Comparison of ENCODE assay signal across 8 cellular contexts in the genomic region with DNA sequence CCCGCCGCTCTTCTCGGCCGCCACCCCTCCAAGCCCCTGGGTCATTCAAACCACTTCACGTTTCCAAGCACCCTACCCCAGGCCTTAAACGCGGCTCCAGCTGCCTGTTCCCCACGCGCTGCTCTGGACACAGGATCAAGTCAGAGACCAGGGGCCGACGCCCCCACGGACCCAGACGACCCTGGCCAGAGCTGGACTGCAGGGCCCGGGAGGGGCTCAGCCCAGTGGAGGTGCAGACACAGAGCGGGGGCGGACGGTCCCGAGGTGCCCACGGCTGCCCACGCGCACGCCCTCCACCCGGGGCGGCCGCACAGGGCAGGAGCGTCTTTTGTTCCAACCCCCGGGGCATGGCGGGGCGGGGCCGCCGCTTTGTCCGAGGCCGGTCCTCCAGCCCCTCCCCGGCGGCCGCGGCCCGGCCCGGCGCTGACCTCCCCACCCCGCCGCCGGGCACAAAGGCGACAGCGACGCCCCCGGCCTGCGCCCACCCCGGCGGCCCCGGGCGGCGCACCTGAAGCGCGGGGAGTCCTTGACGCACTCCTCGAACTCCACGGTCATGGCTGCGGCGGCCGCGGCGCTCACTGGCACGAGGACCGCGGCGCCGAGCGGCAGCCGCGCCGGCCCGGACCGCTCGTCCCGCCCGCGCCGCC. TPM values are rescaled to one million over a fixed set of nuclear protein-coding genes. Genes with fewer than 3 reads are reported as not detected.
DNase-seq lines count a peak whose midpoint lies in the region; ATAC-seq and TF ChIP-seq lines count a peak whose summit lies in the region.

No MANE protein-coding gene starts in this region.

- no peak overlapping the region for H4K8ac ChIP-seq in mesenchymal stem cell (ENCODE audit: low read length)

- peak overlapping the region; percentile 23 for H2BK15ac ChIP-seq in mesenchymal stem cell (ENCODE audit: low read depth, poor library complexity, severe bottlenecking)

- no peak for TF ChIP-seq CTCF in choroid plexus epithelial cell (conservative IDR thresholded peaks at IDR 0.05; ENCODE audit: low read depth, low read length)

- H3K79me1 ChIP-seq in mesenchymal stem cell (replicated peaks; ENCODE audit: low read length, poor library complexity, severe bottlenecking), result peaks cover 16% of the 10 kb centered on the region

- H4K91ac ChIP-seq in mesenchymal stem cell (ENCODE audit: low read length), result peak overlapping the region; percentile 71

- H2BK5ac ChIP-seq in mesenchymal stem cell (ENCODE audit: low read depth, low read length, poor library complexity, severe bottlenecking), result no peak overlapping the region

- H3K27me3 ChIP-seq in BLaER1 treated with 17β-estradiol and CSF1 and Interleukin-3, amounts not matched to agents 10 nM and 100 nM, result no peaks in the 10 kb centered on the region
- no peaks in the 10 kb centered on the region for H3K27me3 ChIP-seq in mesenchymal stem cell (ENCODE audit: control insufficient read depth in 1 of 2, insufficient read depth in 1 of 2, low read length in 2 of 2)

- peak overlapping the region; percentile 85 to 99 (median 90) for H3K4me3 ChIP-seq in BLaER1 treated with 17β-estradiol and CSF1 and Interleukin-3, amounts not matched to agents 10 nM and 100 nM
- H3K4me3 ChIP-seq in choroid plexus epithelial cell (ENCODE audit: low read depth, low read length), result peak overlapping the region; percentile 71
- H3K4me3 ChIP-seq in mesenchymal stem cell (ENCODE audit: insufficient read depth in 1 of 2, low read depth in 1 of 2, low read length in 2 of 2), result peak overlapping the region; percentile 82 to 89

- peak overlapping the region; percentile 73 to 84 for H3K23ac ChIP-seq in mesenchymal stem cell (ENCODE audit: low read length in 2 of 2)

- H2BK120ac ChIP-seq in mesenchymal stem cell (ENCODE audit: low read depth, low read length), result peak overlapping the region; percentile 62

- H3K27ac ChIP-seq in BLaER1 treated with 17β-estradiol and CSF1 and Interleukin-3, amounts not matched to agents 10 nM and 100 nM, result peak overlapping the region; percentile 82 to 91 (median 88)
- H3K27ac ChIP-seq in KOPT-K1 (ENCODE audit: low read depth, low read length, poor library complexity, severe bottlenecking) (peak overlapping the region; percentile 84), mesenchymal stem cell (ENCODE audit: low read length, poor library complexity, severe bottlenecking) (peak overlapping the region; percentile 26)

- peaks cover 16 to 31% (median 27%) of the 10 kb centered on the region in 11 experiments; a peak in 21 of 22 replicates for H3K36me3 ChIP-seq in BLaER1 treated with 17β-estradiol and CSF1 and Interleukin-3, amounts not matched to agents 10 nM and 100 nM
- H3K36me3 ChIP-seq in KOPT-K1 (ENCODE audit: insufficient read depth, low read length), result peaks cover 28% of the 10 kb centered on the region
- peaks cover 20 to 53% of the 10 kb centered on the region in 2 experiments for H3K36me3 ChIP-seq in mesenchymal stem cell (ENCODE audit: control insufficient read depth in 1 of 2, insufficient read depth in 2 of 2, low read depth in 1 of 2, low read length in 2 of 2)

- H3K18ac ChIP-seq in mesenchymal stem cell (ENCODE audit: low read depth in 1 of 2, low read length in 2 of 2), result peak overlapping the region; percentile 68 to 70

- H3K4ac ChIP-seq in mesenchymal stem cell (ENCODE audit: low read depth in 1 of 2, low read length in 2 of 2), result peak overlapping the region; percentile 54 to 79

- H2AFZ ChIP-seq in mesenchymal stem cell (ENCODE audit: low read depth, low read length), result no peak overlapping the region

- peaks cover 50 to 61% (median 57%) of the 10 kb centered on the region in 10 experiments for H3K4me1 ChIP-seq in BLaER1 treated with 17β-estradiol and CSF1 and Interleukin-3, amounts not matched to agents 10 nM and 100 nM
- H3K4me1 ChIP-seq in mesenchymal stem cell (ENCODE audit: control insufficient read depth, insufficient read depth, low read depth, low read length), result peaks cover 60% of the 10 kb centered on the region

- 1% methylated on average over 57 of the region's 79 CpGs for WGBS in mesenchymal stem cell

- H3K9me3 ChIP-seq in BLaER1 treated with 17β-estradiol and CSF1 and Interleukin-3, amounts not matched to agents 10 nM and 100 nM (replicated peaks in 1 of 11), result no peaks in the 10 kb centered on the region
- no peaks in the 10 kb centered on the region for H3K9me3 ChIP-seq in KOPT-K1 (ENCODE audit: insufficient read depth, low read length, poor library complexity, severe bottlenecking)
- no peaks in the 10 kb centered on the region for H3K9me3 ChIP-seq in mesenchymal stem cell (ENCODE audit: control insufficient read depth, low read length)

- H3K9ac ChIP-seq in BLaER1 treated with 17β-estradiol and CSF1 and Interleukin-3, amounts not matched to agents 10 nM and 100 nM, result peak overlapping the region; percentile 84 to 97 (median 91)
- peak overlapping the region; percentile 82 for H3K9ac ChIP-seq in mesenchymal stem cell (ENCODE audit: low read length)

- peak overlapping the region in 1 of 2 experiments; percentile 42 for H2BK12ac ChIP-seq in mesenchymal stem cell (ENCODE audit: low read length in 2 of 2)

- peaks cover under 1 to 88% (median 77%) of the 10 kb centered on the region in 11 experiments; a peak in 21 of 22 replicates for H4K20me1 ChIP-seq in BLaER1 treated with 17β-estradiol and CSF1 and Interleukin-3, amounts not matched to agents 10 nM and 100 nM

- no peak overlapping the region for H2AK5ac ChIP-seq in mesenchymal stem cell (ENCODE audit: low read length, severe bottlenecking)

- ATAC-seq in GM19467 (IDR thresholded peaks at IDR 0.05; ENCODE audit: unreplicated experiment), result peak; percentile 2

- peak overlapping the region in 1 of 2 experiments; percentile 93 for H3K14ac ChIP-seq in mesenchymal stem cell (ENCODE audit: low read length in 2 of 2)

- DNase-seq in choroid plexus epithelial cell (ENCODE audit: low read depth) (no peak), mesenchymal stem cell (peak; percentile 53), 8988T (no peak), NCI-H748 (lab: John Stamatoyannopoulos, UW; ENCODE audit: unreplicated experiment) (no peak), activated gamma-delta T cell treated with Interleukin-2 at 50 U/mL for 16 hours (no peak)

- peak overlapping the region; percentile 96 to 100 (median 99) for H3K4me2 ChIP-seq in BLaER1 treated with 17β-estradiol and CSF1 and Interleukin-3, amounts not matched to agents 10 nM and 100 nM
- H3K4me2 ChIP-seq in mesenchymal stem cell (ENCODE audit: low read length, poor library complexity, severe bottlenecking), result peak overlapping the region; percentile 77

RNA-seq across cellular contexts. Expression of gene ACAP3, which starts 0.3 kb away (rescaled TPM):
- polyA plus RNA-seq in mesenchymal stem cell (2013, experiment 1 of 2), result 28.9 TPM
- polyA plus RNA-seq in mesenchymal stem cell (2013, experiment 2 of 2), result 27.2 TPM

RNA-seq across cellular contexts. Expression of gene PUSL1, which starts 1.0 kb away (rescaled TPM):
- polyA plus RNA-seq in mesenchymal stem cell (2013, experiment 1 of 2), result 17.7 TPM
- polyA plus RNA-seq in mesenchymal stem cell (2013, experiment 2 of 2), result 18.3 TPM

RNA-seq across cellular contexts. Expression of gene INTS11, which starts 17.1 kb away (rescaled TPM):
- polyA plus RNA-seq in mesenchymal stem cell (2013, experiment 1 of 2), result 57.1 TPM
- polyA plus RNA-seq in mesenchymal stem cell (2013, experiment 2 of 2), result 55.5 TPM

RNA-seq across cellular contexts. Expression of gene CPTP, which starts 17.2 kb away (rescaled TPM):
- 17.8 TPM for polyA plus RNA-seq in mesenchymal stem cell (2013, experiment 1 of 2)
- 17.7 TPM for polyA plus RNA-seq in mesenchymal stem cell (2013, experiment 2 of 2)

RNA-seq across cellular contexts. Expression of gene TAS1R3, which starts 23.7 kb away (rescaled TPM):
- polyA plus RNA-seq in mesenchymal stem cell (2013, experiment 1 of 2), result 0.04 TPM
- polyA plus RNA-seq in mesenchymal stem cell (2013, experiment 2 of 2), result 0.04 TPM

Comparison
In these comparisons a context has a peak if more than half of its experiments do, and no peak if none do; other contexts are left out.
1. H3K27ac ChIP-seq: peak in every context shown above with its lines; median percentile 88 in BLaER1 treated with 17β-estradiol and CSF1 and Interleukin-3, amounts not matched to agents 10 nM and 100 nM; 84 in KOPT-K1; 26 in mesenchymal stem cell.